ENCODE assay signal across 15 cellular contexts in the genomic region with DNA sequence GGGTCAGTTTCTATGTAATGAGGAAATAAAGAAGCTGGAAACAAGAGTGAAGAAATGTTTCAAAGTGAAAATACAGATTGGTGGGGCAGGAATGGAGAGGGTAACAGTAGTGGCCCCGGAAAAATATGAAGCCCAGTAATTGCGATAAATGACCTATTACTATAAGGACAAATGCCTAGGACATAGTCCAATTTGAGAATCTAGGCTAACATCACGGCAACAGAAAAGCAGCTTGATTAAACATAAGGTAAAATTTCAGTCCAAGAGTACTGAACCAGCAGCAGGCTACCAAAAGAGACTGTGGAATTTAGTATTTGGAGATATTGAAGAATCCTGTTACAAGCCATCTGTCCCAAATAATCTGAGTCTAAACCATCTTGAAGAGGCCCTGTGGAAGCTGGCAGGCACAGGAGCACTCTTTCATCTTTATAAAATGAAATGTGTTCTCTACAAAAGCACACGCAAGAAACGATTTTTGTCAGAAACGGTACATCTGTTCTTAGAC. TPM values are rescaled to one million over a fixed set of nuclear protein-coding genes. Genes with fewer than 3 reads are reported as not detected.
DNase-seq lines count a peak whose midpoint lies in the region; TF ChIP-seq lines count a peak whose summit lies in the region.
"Had no signal": no experiment of that assay in that cellular context is flagged by ENCODE, and none has a peak within 500 bp of the region (broad histone marks: within the 10 kb centered on the region; RNA-seq: fewer than 3 reads in every experiment).

No MANE protein-coding gene starts in this region.

- peak; percentile 5 for DNase-seq in NCI-H1694 treated with DMSO at 0.1 percent for 48 hours (lab: John Stamatoyannopoulos, UW)
- DNase-seq in NCI-H1694 (lab: John Stamatoyannopoulos, UW): no peak
- DNase-seq in caudate nucleus (lab: John Stamatoyannopoulos, UW): peak in 1 of 61 donors; percentile 70
- DNase-seq in NCI-H2029 treated with DMSO at 0.1 percent for 48 hours (lab: John Stamatoyannopoulos, UW): no peak
- DNase-seq in mammary epithelial cell: no peak
- no peak for DNase-seq in tibial nerve (ENCODE audit: low spot score in 2 of 2)
- DNase-seq: activated naive CD4-positive, alpha-beta T cell treated with Interleukin-2 at 50 U/mL for 16 hours; COR-L47; NCI-H2107; SK-N-SH; stimulated activated CD4-positive, alpha-beta T cell treated with anti-CD3 and anti-CD28 coated beads, Interleukin-15, amount 100 ng/mL, for 24 hours; transverse colon had no signal

- intact Hi-C loops in mammary epithelial cell (cut with micrococcal nuclease): no loop called here

- no peaks in the 10 kb centered on the region for H4K20me1 ChIP-seq in mammary epithelial cell (ENCODE audit: insufficient read depth, low read length)

- no peaks in the 10 kb centered on the region for H3K27me3 ChIP-seq in mammary epithelial cell (ENCODE audit: insufficient read depth, low read length)
- H3K27me3 ChIP-seq in tibial nerve: no peaks in the 10 kb centered on the region
- H3K27me3 ChIP-seq: transverse colon had no signal

- TF ChIP-seq EP300 in tibial nerve (IDR thresholded peaks at IDR 0.05): no peak

- 99% methylated on average over 6 of the region's 6 CpGs for WGBS in mammary epithelial cell (ENCODE audit: low coverage, missing lambda C conversion rate)
- WGBS in tibial nerve, 2 donors: 77 to 78% methylated on average over 6 of the region's 6 CpGs

- no peaks in the 10 kb centered on the region for H3K9me3 Mint-ChIP-seq in IgD-negative memory B cell
- no peaks in the 10 kb centered on the region for H3K9me3 Mint-ChIP-seq in nephron

- in situ Hi-C loops in mammary epithelial cell (cut with MboI; ENCODE audit: low sequenced_read_pairs in 2 of 2): no loop called here

- dilution Hi-C loops in mammary epithelial cell (cut with HindIII; ENCODE audit: low sequenced_read_pairs): no loop called here

- no peak for TF ChIP-seq CTCF in nephron (IDR thresholded peaks at IDR 0.05; ENCODE audit: unreplicated experiment in 3 of 3)
- TF ChIP-seq CTCF in mammary epithelial cell (conservative IDR thresholded peaks at IDR 0.05 in 1 of 2, IDR thresholded peaks at IDR 0.05 in 1 of 2; ENCODE audit: extremely low read depth in 1 of 2, insufficient read depth in 1 of 2, low read depth in 1 of 2, low read length in 2 of 2): no peak
- no peak for TF ChIP-seq CTCF in tibial nerve (IDR thresholded peaks at IDR 0.05)

- no peak overlapping the region for H3K9ac ChIP-seq in mammary epithelial cell (ENCODE audit: insufficient read depth, low read length)
- H3K9ac ChIP-seq: SK-N-SH had no signal

- no TSS peak for BruUV-seq in mammary epithelial cell (replicated peaks; lab: Mats Ljungman, UMichigan)

- H3K4me3 ChIP-seq in mammary epithelial cell (replicated peaks in 1 of 3; ENCODE audit: insufficient read depth in 1 of 3, low read depth in 2 of 3, low read length in 3 of 3) (no peak overlapping the region), tibial nerve (no peak overlapping the region)
- H3K4me3 ChIP-seq: transverse colon had no signal

- H3K36me3 Mint-ChIP-seq in IgD-negative memory B cell: no peaks in the 10 kb centered on the region
- peaks cover 9% of the 10 kb centered on the region for H3K36me3 Mint-ChIP-seq in nephron (ENCODE audit: low read depth)

- peak overlapping the region in 3 of 4 donors; percentile 22 to 63 (median 38) for H3K4me3 Mint-ChIP-seq in IgD-negative memory B cell
- H3K4me3 Mint-ChIP-seq in nephron: no peak overlapping the region

- H3K9me3 ChIP-seq in mammary epithelial cell (replicated peaks; ENCODE audit: insufficient read depth, low read length) (no peaks in the 10 kb centered on the region), tibial nerve (no peaks in the 10 kb centered on the region)
- H3K9me3 ChIP-seq: SK-N-SH, transverse colon had no signal

- H3K27ac ChIP-seq in caudate nucleus (ENCODE audit: low read depth, low read length): peak overlapping the region; percentile 56
- H3K27ac ChIP-seq in mammary epithelial cell (ENCODE audit: insufficient read depth, low read depth, low read length): no peak overlapping the region
- peak overlapping the region in 2 of 4 donors; percentile 26 to 69 for H3K27ac ChIP-seq in tibial nerve
- H3K27ac ChIP-seq: 22Rv1, transverse colon had no signal

- H3K79me2 ChIP-seq in mammary epithelial cell (ENCODE audit: insufficient read depth, low read length): peaks cover 79% of the 10 kb centered on the region

- peaks cover 2% of the 10 kb centered on the region for H3K36me3 ChIP-seq in mammary epithelial cell (ENCODE audit: insufficient read depth, low read length)
- H3K36me3 ChIP-seq in tibial nerve: peaks cover 0 to 4% (median 0%) of the 10 kb centered on the region in 3 donors
- H3K36me3 ChIP-seq: transverse colon had no signal

- no peak for TF ChIP-seq POLR2A in tibial nerve (IDR thresholded peaks at IDR 0.05)

- H3K27ac Mint-ChIP-seq in IgD-negative memory B cell (peak overlapping the region; percentile 57 to 89 (median 66)), nephron (peak overlapping the region; percentile 64 to 73 (median 64))

- H3K4me1 ChIP-seq in mammary epithelial cell (ENCODE audit: insufficient read depth, low read length): peaks cover 36% of the 10 kb centered on the region
- H3K4me1 ChIP-seq in tibial nerve: peaks cover 0 to 64% (median 38%) of the 10 kb centered on the region in 4 donors

- H3K4me2 ChIP-seq in mammary epithelial cell (ENCODE audit: insufficient read depth, low read depth, low read length): no peak overlapping the region
- H3K4me2 ChIP-seq: SK-N-SH had no signal

- CTCF ChIA-PET in mammary epithelial cell (lab: Charles Lee; ENCODE audit: low non-redundant PET): no interaction called here

- H2AFZ ChIP-seq in mammary epithelial cell (ENCODE audit: low read depth, low read length): no peak overlapping the region

- H3K4me1 Mint-ChIP-seq in IgD-negative memory B cell (peaks cover 72 to 83% (median 82%) of the 10 kb centered on the region in 3 donors), nephron (peaks cover 59% of the 10 kb centered on the region)

- H3K27me3 Mint-ChIP-seq in IgD-negative memory B cell: no peaks in the 10 kb centered on the region
- H3K27me3 Mint-ChIP-seq in nephron (ENCODE audit: low read depth): no peaks in the 10 kb centered on the region

RNA-seq across cellular contexts. Expression of gene ELOVL5, which starts 49.4 kb away (rescaled TPM):
- polyA plus RNA-seq in IgD-negative memory B cell: 156 TPM
- total RNA-seq in mammary epithelial cell: 10 to 100 TPM; 50.8 to 71.1 TPM
- 56.2 TPM for polyA plus RNA-seq in mammary epithelial cell
- 132 TPM for polyA minus RNA-seq in mammary epithelial cell
- total RNA-seq in tibial nerve: 10 to 100 TPM; 58.4 to 97.0 (median 69.7) TPM

Comparison
In these comparisons a context has a peak if more than half of its experiments do, and no peak if none do; other contexts are left out.
1. H3K4me3 Mint-ChIP-seq: peak in IgD-negative memory B cell (3 of 4); none in nephron (0 of 3).